Comparison of ENCODE assay signal across 8 cellular contexts in genomic region chr10:15585303-15585715, GRCh38.
A peak's percentile ranks its signal among the peaks of the same experiment; 100 is the strongest.
DNase-seq lines count a peak whose midpoint lies in the region; ATAC-seq and TF ChIP-seq lines count a peak whose summit lies in the region.

No MANE protein-coding gene starts in this region.

- no peaks in the 10 kb centered on the region for H3K36me3 Mint-ChIP-seq in activated CD8-positive, alpha-beta memory T cell treated with anti-CD3 and anti-CD28 coated beads, Interleukin-2, amount 10 ng/mL, durations not matched to agents 7 days and 5 days

- H3K27ac Mint-ChIP-seq in activated CD8-positive, alpha-beta memory T cell treated with anti-CD3 and anti-CD28 coated beads, Interleukin-2, amount 10 ng/mL, durations not matched to agents 7 days and 5 days = no peak overlapping the region

- peaks cover 3% of the 10 kb centered on the region for H3K9me3 Mint-ChIP-seq in activated CD8-positive, alpha-beta memory T cell treated with anti-CD3 and anti-CD28 coated beads, Interleukin-2, amount 10 ng/mL, durations not matched to agents 7 days and 5 days (ENCODE audit: low read depth)

- H3K27me3 ChIP-seq in psoas muscle (ENCODE audit: insufficient read depth in 3 of 3, low read length in 2 of 3) = no peaks in the 10 kb centered on the region

- no peaks in the 10 kb centered on the region for H3K4me1 ChIP-seq in psoas muscle

- H3K27ac ChIP-seq in psoas muscle = no peak overlapping the region

- CTCF ChIA-PET in activated CD8-positive, alpha-beta memory T cell treated with anti-CD3 and anti-CD28 coated beads, Interleukin-2, amount 10 ng/mL, durations not matched to agents 7 days and 5 days (lab: Charles Lee) = interaction anchor here (0.6 to 1.4 kb wide), 4 partner anchors 8 to 334 kb away, joined by 3 to 5 read pairs (median 3); no protein-coding TSS in a partner anchor

- 9 to 11% (median 9%) methylated on average over 6 of the region's 6 CpGs for WGBS in psoas muscle, 3 donors

- no peak overlapping the region for H3K4me3 ChIP-seq in psoas muscle

- H3K36me3 ChIP-seq in psoas muscle (ENCODE audit: insufficient read depth in 1 of 2, low read depth in 1 of 2) = no peaks in the 10 kb centered on the region

- peaks cover 6% of the 10 kb centered on the region for H3K27me3 Mint-ChIP-seq in activated CD8-positive, alpha-beta memory T cell treated with anti-CD3 and anti-CD28 coated beads, Interleukin-2, amount 10 ng/mL, durations not matched to agents 7 days and 5 days

- ATAC-seq in HG02642 (IDR thresholded peaks at IDR 0.05; ENCODE audit: poor library complexity, unreplicated experiment) (peak; percentile 79), psoas muscle (peak in 2 of 4 donors; percentile 54 to 61)
- ATAC-seq in activated CD8-positive, alpha-beta memory T cell treated with anti-CD3 and anti-CD28 coated beads, Interleukin-2, amount 10 ng/mL, durations not matched to agents 7 days and 5 days = peak; percentile 45

- H3K4me1 Mint-ChIP-seq in activated CD8-positive, alpha-beta memory T cell treated with anti-CD3 and anti-CD28 coated beads, Interleukin-2, amount 10 ng/mL, durations not matched to agents 7 days and 5 days = no peaks in the 10 kb centered on the region

- no peaks in the 10 kb centered on the region for H3K9me3 ChIP-seq in psoas muscle

- DNase-seq in AG09319 (ENCODE audit: extremely low read depth, low read depth) = peak; percentile 64
- peak; percentile 28 for DNase-seq in NCI-H1694 treated with DMSO at 0.1 percent for 48 hours (lab: John Stamatoyannopoulos, UW)
- peak; percentile 52 for DNase-seq in activated CD8-positive, alpha-beta memory T cell treated with anti-CD3 and anti-CD28 coated beads, Interleukin-2, amount 10 ng/mL, durations not matched to agents 7 days and 5 days
- peak; percentile 58 for DNase-seq in glomerular visceral epithelial cell (ENCODE audit: extremely low spot score)
- DNase-seq in psoas muscle = peak; percentile 39 to 58
- no peak for DNase-seq in T1000 (lab: John Stamatoyannopoulos, UW)

- intact Hi-C loops in psoas muscle (cut with DNase I) = loop anchor here in 1 of 2 donors (10.0 kb wide), 2 partner anchors 129 to 239 kb away; partner anchors contain the start of gene ITGA8

- TF ChIP-seq CTCF in AG09319 (IDR thresholded peaks at IDR 0.05; ENCODE audit: low read depth, low read length) = peak; percentile 86
- TF ChIP-seq CTCF in GM12874 (IDR thresholded peaks at IDR 0.05; ENCODE audit: insufficient read depth, low read depth, low read length) = peak; percentile 77
- TF ChIP-seq CTCF in psoas muscle (IDR thresholded peaks at IDR 0.05) = peak; percentile 54

- no peak overlapping the region for H3K4me3 Mint-ChIP-seq in activated CD8-positive, alpha-beta memory T cell treated with anti-CD3 and anti-CD28 coated beads, Interleukin-2, amount 10 ng/mL, durations not matched to agents 7 days and 5 days
